Comparison of ENCODE assay signal across 8 cellular contexts in the genomic region with DNA sequence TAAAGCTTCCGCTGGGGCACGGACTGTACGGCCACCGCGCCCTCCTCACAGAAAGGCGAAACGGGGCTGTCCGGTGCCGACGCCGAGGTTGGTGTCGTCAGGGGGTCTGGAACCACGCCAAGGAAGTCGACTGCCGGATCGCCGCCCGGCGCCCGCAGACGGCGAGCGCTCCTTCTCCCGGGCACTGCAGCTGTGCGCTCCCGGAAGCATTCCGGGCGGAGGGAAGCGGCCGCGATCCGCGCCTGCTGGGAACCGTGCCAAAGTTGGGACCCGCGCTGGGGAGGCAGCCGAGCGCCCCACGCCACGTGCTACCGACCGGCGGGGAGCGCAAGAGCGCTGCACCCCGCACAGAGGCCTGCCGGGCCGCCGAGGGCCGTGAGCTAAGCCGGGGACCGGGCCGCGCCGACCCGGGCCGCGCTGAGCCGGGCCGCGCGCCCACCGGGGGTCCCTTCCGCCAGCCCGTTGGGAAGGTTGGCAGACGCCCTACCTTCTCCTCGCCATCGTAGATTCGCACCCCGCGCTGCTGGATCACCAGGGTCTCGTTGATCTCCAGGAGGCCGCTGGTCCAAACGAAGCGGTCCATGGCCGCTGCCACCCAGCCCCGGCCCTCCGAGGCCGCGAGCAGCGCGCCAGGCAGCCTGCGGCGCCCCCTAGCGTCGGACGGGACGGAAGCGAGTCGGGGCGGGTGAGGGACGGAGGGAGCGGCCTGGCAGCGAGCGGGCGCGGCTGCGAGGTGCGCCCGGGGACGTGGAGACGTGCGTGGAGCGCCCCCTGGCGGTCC. TPM values are rescaled to one million over a fixed set of nuclear protein-coding genes. Genes with fewer than 3 reads are reported as not detected.
DNase-seq lines count a peak whose midpoint lies in the region; ATAC-seq lines count a peak whose summit lies in the region.

A gene with protein sequence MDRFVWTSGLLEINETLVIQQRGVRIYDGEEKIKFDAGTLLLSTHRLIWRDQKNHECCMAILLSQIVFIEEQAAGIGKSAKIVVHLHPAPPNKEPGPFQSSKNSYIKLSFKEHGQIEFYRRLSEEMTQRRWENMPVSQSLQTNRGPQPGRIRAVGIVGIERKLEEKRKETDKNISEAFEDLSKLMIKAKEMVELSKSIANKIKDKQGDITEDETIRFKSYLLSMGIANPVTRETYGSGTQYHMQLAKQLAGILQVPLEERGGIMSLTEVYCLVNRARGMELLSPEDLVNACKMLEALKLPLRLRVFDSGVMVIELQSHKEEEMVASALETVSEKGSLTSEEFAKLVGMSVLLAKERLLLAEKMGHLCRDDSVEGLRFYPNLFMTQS (minus strand): TSS at position 623 of the 781 bp plus-strand sequence. CDS start 40 bp downstream, at position 583.

- peak within 1 kb of the TSS; percentile 87 for H3K4me3 Mint-ChIP-seq in activated CD4-positive, alpha-beta T cell treated with anti-CD3 and anti-CD28 coated beads, Interleukin-2, amount 10 ng/mL, durations not matched to agents 7 days and 5 days

- CTCF ChIA-PET in activated CD4-positive, alpha-beta T cell treated with anti-CD3 and anti-CD28 coated beads, Interleukin-2, amount 10 ng/mL, durations not matched to agents 7 days and 5 days (lab: Charles Lee), result interaction anchor here (0.6 to 2.4 kb wide), 34 partner anchors 9 to 837 kb away, joined by 3 to 22 read pairs (median 4); no protein-coding TSS in a partner anchor

- ATAC-seq in GM19324 (IDR thresholded peaks at IDR 0.05; ENCODE audit: low FRiP score, unreplicated experiment) (peak; percentile 76), HG03469 (IDR thresholded peaks at IDR 0.05; ENCODE audit: unreplicated experiment) (peak; percentile 53), left lobe of liver (peak; percentile 88)

- H3K27me3 Mint-ChIP-seq in activated CD4-positive, alpha-beta T cell treated with anti-CD3 and anti-CD28 coated beads, Interleukin-2, amount 10 ng/mL, durations not matched to agents 7 days and 5 days, result peaks cover under 1% of the 10 kb centered on the region

- peaks cover 40% of the 10 kb centered on the region for H3K4me1 Mint-ChIP-seq in activated CD4-positive, alpha-beta T cell treated with anti-CD3 and anti-CD28 coated beads, Interleukin-2, amount 10 ng/mL, durations not matched to agents 7 days and 5 days

- POLR2A ChIA-PET in activated CD4-positive, alpha-beta T cell treated with anti-CD3 and anti-CD28 coated beads, Interleukin-2, amount 10 ng/mL, durations not matched to agents 7 days and 5 days (lab: Charles Lee), result interaction anchor here (0.6 kb wide), 1 partner anchor 167 kb away, joined by 4 read pairs; no protein-coding TSS in a partner anchor

- no peaks in the 10 kb centered on the region for H3K9me3 Mint-ChIP-seq in activated CD4-positive, alpha-beta T cell treated with anti-CD3 and anti-CD28 coated beads, Interleukin-2, amount 10 ng/mL, durations not matched to agents 7 days and 5 days

- peak within 1 kb of the TSS; percentile 92 for H3K27ac Mint-ChIP-seq in activated CD4-positive, alpha-beta T cell treated with anti-CD3 and anti-CD28 coated beads, Interleukin-2, amount 10 ng/mL, durations not matched to agents 7 days and 5 days

- peaks cover 6% of the 10 kb centered on the region for H3K36me3 Mint-ChIP-seq in activated CD4-positive, alpha-beta T cell treated with anti-CD3 and anti-CD28 coated beads, Interleukin-2, amount 10 ng/mL, durations not matched to agents 7 days and 5 days (ENCODE audit: low read depth)

- DNase-seq in C1 segment of cervical spinal cord (lab: John Stamatoyannopoulos, UW) (peak; percentile 55 to 98 (median 88)), NCI-H526 treated with DMSO at 0.1 percent for 48 hours (lab: John Stamatoyannopoulos, UW) (peak; percentile 95), cortex of kidney (lab: John Stamatoyannopoulos, UW) (peak; percentile 47), left lobe of liver (ENCODE audit: low spot score) (peak; percentile 97)
- DNase-seq in activated CD4-positive, alpha-beta T cell treated with anti-CD3 and anti-CD28 coated beads, Interleukin-2, amount 10 ng/mL, durations not matched to agents 7 days and 5 days, result peak; percentile 93
- peak; percentile 91 for DNase-seq in stimulated activated CD4-positive, alpha-beta T cell treated with anti-CD3 and anti-CD28 coated beads, Interleukin-2, amount 100 ng/mL, for 4 hours (ENCODE audit: low read depth)

RNA-seq across cellular contexts. Expression of the gene that starts here (rescaled TPM):
- total RNA-seq in activated CD4-positive, alpha-beta T cell treated with anti-CD3 and anti-CD28 coated beads, Interleukin-2, amount 10 ng/mL, durations not matched to agents 7 days and 5 days, result 10 to 100 TPM; 42.7 to 47.4 TPM
- 16.5 TPM for total RNA-seq in left lobe of liver

Comparison
In these comparisons a context has a peak if more than half of its experiments do, and no peak if none do; other contexts are left out.
1. Peak in every context shown above with its lines: DNase-seq and ATAC-seq.
2. DNase-seq: peak in every context shown above with its lines; median percentile 97 in left lobe of liver; 95 in NCI-H526 treated with DMSO at 0.1 percent for 48 hours; 93 in activated CD4-positive, alpha-beta T cell treated with anti-CD3 and anti-CD28 coated beads, Interleukin-2, amount 10 ng/mL, durations not matched to agents 7 days and 5 days; 91 in stimulated activated CD4-positive, alpha-beta T cell treated with anti-CD3 and anti-CD28 coated beads, Interleukin-2, amount 100 ng/mL, for 4 hours; 88 in C1 segment of cervical spinal cord; 47 in cortex of kidney.